Comparison of ENCODE assay signal across 26 cellular contexts in the genomic region with DNA sequence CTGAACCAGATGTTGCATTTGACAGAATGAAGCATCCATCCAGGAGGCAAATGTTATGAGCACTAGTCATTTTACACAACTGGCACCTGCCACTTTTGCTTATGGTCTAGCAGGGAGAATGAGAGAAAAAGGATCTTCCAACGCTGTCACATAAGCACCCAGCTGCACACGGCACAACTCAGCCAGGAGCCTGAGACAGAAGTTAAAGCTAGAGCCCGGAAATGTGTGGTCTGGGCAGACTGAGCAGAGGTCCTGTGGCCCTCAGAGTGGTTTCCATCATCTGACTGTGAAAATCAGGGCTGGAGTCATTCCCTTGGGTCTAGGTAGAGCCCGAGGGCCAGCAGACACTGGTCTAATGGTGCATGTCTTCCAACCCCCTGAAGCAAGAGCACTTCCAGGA.
"Had no signal": no experiment of that assay in that cellular context is flagged by ENCODE, and none has a peak within 500 bp of the region (broad histone marks: within the 10 kb centered on the region; RNA-seq: fewer than 3 reads in every experiment).

No MANE protein-coding gene starts in this region.

- DNase-seq: activated CD4-positive, alpha-beta T cell treated with anti-CD3 and anti-CD28 coated beads, Interleukin-2, amount 10 ng/mL, durations not matched to agents 24 days and 14 days; activated CD4-positive, alpha-beta T cell treated with anti-CD3 and anti-CD28 coated beads, Interleukin-2, amount 50 U/mL, for 4 hours; activated CD8-positive, alpha-beta T cell treated with anti-CD3 and anti-CD28 coated beads for 36 hours; activated effector memory CD4-positive, alpha-beta T cell treated with anti-CD3 and anti-CD28 coated beads, Interleukin-2, amount 50 U/mL, for 16 hours; activated naive CD4-positive, alpha-beta T cell; activated naive CD8-positive, alpha-beta T cell treated with anti-CD3 and anti-CD28 coated beads, Interleukin-2, amount 10 ng/mL, durations not matched to agents 7 days and 5 days; activated T-cell treated with anti-CD3 and anti-CD28 coated beads, Interleukin-2, amount 50 U/mL, for 1 hour; activated T-cell treated with anti-CD3 and anti-CD28 coated beads, Interleukin-2, amount 50 U/mL, for 72 hours; body of pancreas; central memory CD4-positive, alpha-beta T cell; Kasumi-1; KG1; MG63; NCI-H1092; NCI-H1436 treated with DMSO at 0.1 percent for 48 hours; NCI-H1694 treated with DMSO at 0.1 percent for 48 hours; NCI-H2029; NCI-H510A; NCI-H526; NCI-H748 treated with DMSO at 0.1 percent for 48 hours; SHP77 treated with DMSO at 0.1 percent for 48 hours; SK-N-SH had no signal

- ATAC-seq: activated CD8-positive, alpha-beta T cell treated with anti-CD3 and anti-CD28 coated beads for 36 hours; activated T-cell treated with anti-CD3 and anti-CD28 coated beads, Interleukin-2, amount 50 U/mL, for 72 hours; activated T-helper 17 cell treated with anti-CD3 and anti-CD28 coated beads, Interleukin-2, amount 50 U/mL, for 72 hours; body of pancreas; Panc1 had no signal

- H3K9me3 ChIP-seq: body of pancreas, breast epithelium, MG63, SJSA1, SK-N-SH had no signal

- H3K27me3 ChIP-seq: body of pancreas, breast epithelium, MG63, SJSA1 had no signal

- H3K27ac ChIP-seq: body of pancreas, breast epithelium, SJSA1 had no signal

- H3K4me3 ChIP-seq: body of pancreas, breast epithelium, MG63, SJSA1 had no signal

- H3K4me1 ChIP-seq: body of pancreas, breast epithelium, SJSA1 had no signal
